Comparison of ENCODE assay signal across 9 cellular contexts in the genomic region with DNA sequence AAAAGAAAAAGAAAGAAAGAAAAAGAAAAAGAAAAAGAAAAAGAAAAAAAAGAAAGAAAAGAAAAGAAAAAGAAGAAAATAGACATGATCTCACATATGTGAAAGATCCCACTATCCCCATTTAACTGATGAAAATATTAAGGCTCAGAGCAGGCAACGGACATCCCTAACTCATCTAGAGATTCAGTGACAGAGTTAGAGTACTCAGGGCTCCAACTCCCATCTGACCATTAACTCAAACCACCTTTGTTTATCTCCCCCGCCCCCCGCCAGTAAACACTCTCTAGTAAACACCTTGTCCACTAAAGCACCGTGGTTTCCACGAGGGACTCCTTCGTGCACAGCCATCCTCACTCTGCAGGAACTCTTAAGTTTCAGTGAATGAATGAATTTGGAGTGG.
DNase-seq lines count a peak whose midpoint lies in the region; ATAC-seq and TF ChIP-seq lines count a peak whose summit lies in the region.
"Had no signal": no experiment of that assay in that cellular context is flagged by ENCODE, and none has a peak within 500 bp of the region (broad histone marks: within the 10 kb centered on the region; RNA-seq: fewer than 3 reads in every experiment).

No MANE protein-coding gene starts in this region.

- H3K4me3 ChIP-seq in HUES64 (ENCODE audit: low read length) (peak overlapping the region; percentile 51), iPS-20b (ENCODE audit: low read length) (peak overlapping the region; percentile 61), spleen (no peak overlapping the region)
- H3K4me3 ChIP-seq: MG63 had no signal

- H3K27ac ChIP-seq in HUES64 (ENCODE audit: low read depth, low read length): no peak overlapping the region; the same call in 1 of the 2 replicates
- no peak overlapping the region for H3K27ac ChIP-seq in iPS-20b (ENCODE audit: low read length)
- peak overlapping the region; percentile 94 to 98 (median 96) for H3K27ac ChIP-seq in spleen

- TF ChIP-seq POLR2A in spleen (IDR thresholded peaks at IDR 0.05): no peak

- peak overlapping the region; percentile 89 for H3K4me3 Mint-ChIP-seq in activated T-helper 1 cell treated with anti-CD3 and anti-CD28 coated beads, Interleukin-12 subunit alpha, Interleukin-12 subunit beta, Interleukin-2, Interleukin-4 antibody, amounts not matched to agents 30 ng/mL and 10 ng/mL and 1 ng/mL, durations not matched to agents 14 hours and 24 hours and 36 hours

- H3K27ac Mint-ChIP-seq in activated T-helper 1 cell treated with anti-CD3 and anti-CD28 coated beads, Interleukin-12 subunit alpha, Interleukin-12 subunit beta, Interleukin-2, Interleukin-4 antibody, amounts not matched to agents 30 ng/mL and 10 ng/mL and 1 ng/mL, durations not matched to agents 14 hours and 24 hours and 36 hours: peak overlapping the region; percentile 98

- H3K9me3 Mint-ChIP-seq in activated T-helper 1 cell treated with anti-CD3 and anti-CD28 coated beads, Interleukin-12 subunit alpha, Interleukin-12 subunit beta, Interleukin-2, Interleukin-4 antibody, amounts not matched to agents 30 ng/mL and 10 ng/mL and 1 ng/mL, durations not matched to agents 14 hours and 24 hours and 36 hours: no peaks in the 10 kb centered on the region

- peaks cover 15% of the 10 kb centered on the region for H3K36me3 Mint-ChIP-seq in activated T-helper 1 cell treated with anti-CD3 and anti-CD28 coated beads, Interleukin-12 subunit alpha, Interleukin-12 subunit beta, Interleukin-2, Interleukin-4 antibody, amounts not matched to agents 30 ng/mL and 10 ng/mL and 1 ng/mL, durations not matched to agents 14 hours and 24 hours and 36 hours (ENCODE audit: low read depth)

- H3K36me3 ChIP-seq in HUES64 (ENCODE audit: insufficient read depth, low read length) (peaks cover 6% of the 10 kb centered on the region; the same call in 1 of the 2 replicates), iPS-20b (ENCODE audit: insufficient read depth, low read depth, low read length) (no peaks in the 10 kb centered on the region), spleen (peaks cover 0 to 8% (median 0%) of the 10 kb centered on the region in 6 donors)

- H3K4me1 Mint-ChIP-seq in activated T-helper 1 cell treated with anti-CD3 and anti-CD28 coated beads, Interleukin-12 subunit alpha, Interleukin-12 subunit beta, Interleukin-2, Interleukin-4 antibody, amounts not matched to agents 30 ng/mL and 10 ng/mL and 1 ng/mL, durations not matched to agents 14 hours and 24 hours and 36 hours (ENCODE audit: low read depth): peaks cover 63% of the 10 kb centered on the region

- H3K4me1 ChIP-seq in HUES64 (ENCODE audit: insufficient read depth, low read length) (peaks cover 45% of the 10 kb centered on the region), iPS-20b (ENCODE audit: insufficient read depth, low read length) (peaks cover 27% of the 10 kb centered on the region), spleen (peaks cover 37 to 54% (median 43%) of the 10 kb centered on the region in 6 donors)

- 32% methylated on average over 5 of the region's 6 CpGs for WGBS in HUES64
- 75 to 82% (median 79%) methylated on average over 6 of the region's 6 CpGs for WGBS in spleen, 5 donors

- H3K27me3 Mint-ChIP-seq in activated T-helper 1 cell treated with anti-CD3 and anti-CD28 coated beads, Interleukin-12 subunit alpha, Interleukin-12 subunit beta, Interleukin-2, Interleukin-4 antibody, amounts not matched to agents 30 ng/mL and 10 ng/mL and 1 ng/mL, durations not matched to agents 14 hours and 24 hours and 36 hours (ENCODE audit: insufficient read depth): no peaks in the 10 kb centered on the region

- H3K9me3 ChIP-seq in HUES64 (ENCODE audit: insufficient read depth, low read depth, low read length) (no peaks in the 10 kb centered on the region), iPS-20b (ENCODE audit: insufficient read depth, low read depth, low read length) (no peaks in the 10 kb centered on the region), spleen (no peaks in the 10 kb centered on the region)
- H3K9me3 ChIP-seq: MG63 had no signal

- intact Hi-C loops in activated T-helper 1 cell treated with anti-CD3 and anti-CD28 coated beads, Interleukin-12 subunit alpha, Interleukin-12 subunit beta, Interleukin-2, Interleukin-4 antibody, amounts not matched to agents 30 ng/mL and 10 ng/mL and 1 ng/mL, durations not matched to agents 14 hours and 24 hours and 36 hours (cut with micrococcal nuclease): loop anchor here (5.0 to 10.0 kb wide), 2 partner anchors 1018 to 1644 kb away; a partner anchor contains a TSS
- intact Hi-C loops in spleen (cut with DNase I; ENCODE audit: low total_unique reads): loop anchor here (5.0 kb wide), 1 partner anchor 146 kb away; no protein-coding TSS in a partner anchor

- H3K27me3 ChIP-seq in HUES64 (ENCODE audit: insufficient read depth, low read length) (peaks cover 19% of the 10 kb centered on the region), iPS-20b (ENCODE audit: insufficient read depth, low read length) (peaks cover 22% of the 10 kb centered on the region), spleen (replicated peaks in 1 of 7) (no peaks in the 10 kb centered on the region)
- H3K27me3 ChIP-seq: MG63 had no signal

- TF ChIP-seq CTCF in spleen (IDR thresholded peaks at IDR 0.05 in 8 of 11, conservative IDR thresholded peaks at IDR 0.05 in 3 of 11): no peak

- H3K9ac ChIP-seq in HUES64 (ENCODE audit: low read depth, low read length) (peak overlapping the region; percentile 58; the same call in 1 of the 2 replicates), iPS-20b (ENCODE audit: low read depth, low read length) (no peak overlapping the region)

- DNase-seq in activated T-helper 1 cell treated with anti-CD3 and anti-CD28 coated beads, Interleukin-12 subunit alpha, Interleukin-12 subunit beta, Interleukin-2, Interleukin-4 antibody, amounts not matched to agents 30 ng/mL and 10 ng/mL and 1 ng/mL, durations not matched to agents 14 hours and 24 hours and 36 hours (ENCODE audit: low spot score): no peak
- DNase-seq in spleen: no peak
- no peak for DNase-seq in NCI-H748 (lab: John Stamatoyannopoulos, UW; ENCODE audit: unreplicated experiment)
- no peak for DNase-seq in NCI-H1105 treated with DMSO at 0.1 percent for 48 hours (lab: John Stamatoyannopoulos, UW)
- no peak for DNase-seq in cortex of kidney (lab: John Stamatoyannopoulos, UW)

- ATAC-seq in HG03342 (IDR thresholded peaks at IDR 0.05; ENCODE audit: unreplicated experiment): no peak

Comparison
In these comparisons a context has a peak if more than half of its experiments do, and no peak if none do; other contexts are left out.
1. H3K27ac ChIP-seq: peak in spleen (8 of 8); none in HUES64 (single experiment) and iPS-20b (single experiment).
2. H3K4me3 ChIP-seq: peak in HUES64 (single experiment) and iPS-20b (single experiment); none in spleen (0 of 8).